12 cellular contexts compared by ENCODE assay signal in the genomic region with DNA sequence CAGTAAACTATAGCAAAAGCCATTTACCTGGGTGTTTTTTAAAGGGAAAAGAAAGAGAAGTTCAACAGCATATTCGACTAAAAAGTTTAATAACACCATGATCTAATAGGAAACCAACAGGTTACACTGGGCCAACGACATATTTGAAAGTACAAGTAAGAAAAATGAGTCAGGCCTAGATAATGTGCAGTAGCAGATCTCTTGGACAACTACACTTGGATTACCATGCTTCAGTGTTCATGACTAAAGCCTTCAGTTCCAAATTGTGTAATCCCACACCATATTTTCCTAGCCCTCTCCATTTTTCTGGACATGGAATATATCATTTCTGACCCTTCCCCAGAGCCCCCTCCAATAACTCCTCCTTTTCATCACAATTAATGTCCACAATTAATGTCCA. TPM values are rescaled to one million over a fixed set of nuclear protein-coding genes. Genes with fewer than 3 reads are reported as not detected.
DNase-seq lines count a peak whose midpoint lies in the region; ATAC-seq and TF ChIP-seq lines count a peak whose summit lies in the region.
"Had no signal": no experiment of that assay in that cellular context is flagged by ENCODE, and none has a peak within 500 bp of the region (broad histone marks: within the 10 kb centered on the region; RNA-seq: fewer than 3 reads in every experiment).

No MANE protein-coding gene starts in this region.

- ATAC-seq in omental fat pad (ENCODE audit: low FRiP score) = peak; percentile 81
- no peak for ATAC-seq in HG02852 (IDR thresholded peaks at IDR 0.05; ENCODE audit: unreplicated experiment)
- ATAC-seq: natural killer cell had no signal

- TF ChIP-seq CTCF in omental fat pad (IDR thresholded peaks at IDR 0.05) = no peak

- DNase-seq in COLO829 (ENCODE audit: low spot score) = peak; percentile 8
- peak; percentile 88 for DNase-seq in M059J (ENCODE audit: low read depth)
- DNase-seq in dedifferentiated amniotic fluid mesenchymal stem cell (ENCODE audit: extremely low spot score) = peak; percentile 78
- DNase-seq in omental fat pad (ENCODE audit: low spot score) = no peak
- DNase-seq in activated gamma-delta T cell treated with Interleukin-2 at 50 U/mL for 16 hours = no peak
- DNase-seq in NCI-H82 (lab: John Stamatoyannopoulos, UW) = no peak
- DNase-seq in activated naive CD4-positive, alpha-beta T cell treated with Interleukin-2 at 50 U/mL for 16 hours = no peak
- DNase-seq: activated effector memory CD4-positive, alpha-beta T cell treated with Interleukin-2 at 50 U/mL for 16 hours; natural killer cell; NCI-H345; stimulated activated CD4-positive, alpha-beta T cell treated with anti-CD3 and anti-CD28 coated beads, Interleukin-2, amount 100 ng/mL, for 24 hours had no signal

RNA-seq across cellular contexts. Expression of gene FIGN, which starts 39.1 kb away (rescaled TPM):
- total RNA-seq in M059J (2014; rRNA removed; shearing (Covaris generic)) = 1.5 and 3.4 TPM in 2 replicates
- 10 to 100 TPM in 2 of 4 donors, 1 to 10 TPM in 2; 8.2 to 13.1 (median 10.7) TPM for total RNA-seq in omental fat pad
- total RNA-seq: natural killer cell had no signal

Comparison
In these comparisons a context has a peak if more than half of its experiments do, and no peak if none do; other contexts are left out.
1. DNase-seq: peak in COLO829 (single experiment), M059J (single experiment) and dedifferentiated amniotic fluid mesenchymal stem cell (single experiment); none in omental fat pad (single experiment), activated gamma-delta T cell treated with Interleukin-2 at 50 U/mL for 16 hours (single experiment), NCI-H82 (single experiment) and activated naive CD4-positive, alpha-beta T cell treated with Interleukin-2 at 50 U/mL for 16 hours (single experiment).